8 cellular contexts compared by ENCODE assay signal in the genomic region with DNA sequence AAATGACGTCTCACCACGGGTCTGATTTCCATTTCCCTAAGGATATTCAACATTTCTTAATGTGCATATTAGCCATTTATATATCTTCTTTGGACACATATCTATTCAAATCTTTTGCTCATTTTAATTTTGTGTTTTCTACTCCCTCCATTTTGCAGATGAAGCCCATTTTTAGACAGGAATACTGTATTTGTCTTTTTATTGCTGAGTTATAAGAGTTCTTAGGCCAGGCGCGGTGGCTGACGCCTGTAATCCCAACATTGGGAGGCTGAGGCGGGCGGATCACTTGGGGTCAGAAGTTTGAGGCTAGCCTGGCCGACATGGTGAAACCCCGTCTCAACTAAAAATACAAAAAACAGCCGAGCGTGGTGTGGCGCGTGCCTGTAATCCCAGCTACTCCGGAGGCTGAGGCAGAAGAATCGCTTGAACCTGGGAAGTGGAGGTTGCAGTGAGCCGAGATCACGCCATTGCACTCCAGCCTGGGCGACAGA. TPM values are rescaled to one million over a fixed set of nuclear protein-coding genes. Genes with fewer than 3 reads are reported as not detected.
DNase-seq lines count a peak whose midpoint lies in the region; ATAC-seq and TF ChIP-seq lines count a peak whose summit lies in the region.
"Not testable (repeated sequence)": the region's sequence is repeated elsewhere in the genome, so short reads cannot be mapped to it uniquely, and the experiment has no call there.

No MANE protein-coding gene starts in this region.

- WGBS in GM23248 (ENCODE audit: low coverage in 1 of 2, low lambda C conversion rate in 2 of 2, missing lambda C conversion rate in 2 of 2), 2 experiments, result 15 to 21% methylated on average over 18 of the region's 18 CpGs

- H2AFZ ChIP-seq in GM23248, result peak overlapping the region; percentile 88

- POLR2A ChIA-PET in CD4-positive, alpha-beta T cell (lab: Charles Lee), result interaction anchor here (0.7 to 2.2 kb wide), 11 partner anchors 33 to 1428 kb away, joined by 3 to 18 read pairs (median 6); a partner anchor contains a TSS
- POLR2A ChIA-PET in activated CD4-positive, alpha-beta T cell treated with anti-CD3 and anti-CD28 coated beads, Interleukin-2, amount 10 ng/mL, durations not matched to agents 7 days and 5 days (lab: Charles Lee), result not testable (repeated sequence)
- POLR2A ChIA-PET in naive thymus-derived CD8-positive, alpha-beta T cell (lab: Charles Lee), result interaction anchor here (0.7 to 1.9 kb wide), 15 partner anchors 14 to 755 kb away, joined by 3 to 12 read pairs (median 4); a partner anchor contains a TSS

- not testable (repeated sequence) for H3K36me3 ChIP-seq in GM23248 (ENCODE audit: low read depth)
- H3K36me3 ChIP-seq in MG63, result peaks cover 22% of the 10 kb centered on the region

- intact Hi-C loops in CD4-positive, alpha-beta T cell (cut with DNase I, micrococcal nuclease), result loop anchor here (1.0 to 10.0 kb wide), 5 partner anchors 36 to 1337 kb away; a partner anchor contains a TSS
- intact Hi-C loops in left ventricle myocardium superior (cut with micrococcal nuclease), result not testable (repeated sequence)

- CTCF ChIA-PET in CD4-positive, alpha-beta T cell (lab: Charles Lee), result interaction anchor here (1.0 kb wide), 1 partner anchor 23 kb away, joined by 3 read pairs; no protein-coding TSS in a partner anchor
- CTCF ChIA-PET in activated CD4-positive, alpha-beta T cell treated with anti-CD3 and anti-CD28 coated beads, Interleukin-2, amount 10 ng/mL, durations not matched to agents 7 days and 5 days (lab: Charles Lee), result interaction anchor here (0.7 to 1.7 kb wide), 4 partner anchors 14 to 1466 kb away, joined by 3 to 4 read pairs (median 4); no protein-coding TSS in a partner anchor

- peak overlapping the region; percentile 94 for H3K27ac Mint-ChIP-seq in CD4-positive, alpha-beta T cell
- H3K27ac Mint-ChIP-seq in activated CD4-positive, alpha-beta T cell treated with anti-CD3 and anti-CD28 coated beads, Interleukin-2, amount 10 ng/mL, durations not matched to agents 7 days and 5 days, result peak overlapping the region; percentile 94
- H3K27ac Mint-ChIP-seq in naive thymus-derived CD8-positive, alpha-beta T cell, result peak overlapping the region; percentile 93 to 99 (median 97)
- peak overlapping the region; percentile 95 to 97 for H3K27ac Mint-ChIP-seq in stimulated activated naive CD8-positive, alpha-beta T cell treated with anti-CD3 and anti-CD28 coated beads, Interleukin-15, amount 100 ng/mL, for 72 hours

- H3K36me3 Mint-ChIP-seq in CD4-positive, alpha-beta T cell (ENCODE audit: low read depth), result peaks cover 40% of the 10 kb centered on the region
- peaks cover 11% of the 10 kb centered on the region for H3K36me3 Mint-ChIP-seq in activated CD4-positive, alpha-beta T cell treated with anti-CD3 and anti-CD28 coated beads, Interleukin-2, amount 10 ng/mL, durations not matched to agents 7 days and 5 days (ENCODE audit: low read depth)
- peaks cover 0 to 15% (median 3%) of the 10 kb centered on the region in 3 donors for H3K36me3 Mint-ChIP-seq in naive thymus-derived CD8-positive, alpha-beta T cell

- in situ Hi-C loops in GM23248 (cut with MboI), result not testable (repeated sequence)

- not testable (repeated sequence) for H3K9me3 ChIP-seq in CD4-positive, alpha-beta T cell (ENCODE audit: control insufficient read depth, low read length); GM23248 (ENCODE audit: low read depth); MG63

- TF ChIP-seq CTCF in CD4-positive, alpha-beta T cell (IDR thresholded peaks at IDR 0.05); cardiac fibroblast (IDR thresholded peaks at IDR 0.05; ENCODE audit: low read depth, low read length): not testable (repeated sequence)

- H3K27ac ChIP-seq in CD4-positive, alpha-beta T cell (ENCODE audit: low read depth, low read length), result peak overlapping the region; percentile 97
- H3K27ac ChIP-seq in GM23248, result peak overlapping the region; percentile 100

- H3K27me3 Mint-ChIP-seq in CD4-positive, alpha-beta T cell; activated CD4-positive, alpha-beta T cell treated with anti-CD3 and anti-CD28 coated beads, Interleukin-2, amount 10 ng/mL, durations not matched to agents 7 days and 5 days; naive thymus-derived CD8-positive, alpha-beta T cell; stimulated activated naive CD8-positive, alpha-beta T cell treated with anti-CD3 and anti-CD28 coated beads, Interleukin-15, amount 100 ng/mL, for 72 hours: not testable (repeated sequence)

- peaks cover 30% of the 10 kb centered on the region for H3K4me1 ChIP-seq in GM23248 (ENCODE audit: insufficient read depth)

- peak overlapping the region; percentile 99 for H3K4me3 Mint-ChIP-seq in CD4-positive, alpha-beta T cell
- peak overlapping the region; percentile 87 for H3K4me3 Mint-ChIP-seq in activated CD4-positive, alpha-beta T cell treated with anti-CD3 and anti-CD28 coated beads, Interleukin-2, amount 10 ng/mL, durations not matched to agents 7 days and 5 days
- peak overlapping the region; percentile 88 to 99 (median 96) for H3K4me3 Mint-ChIP-seq in naive thymus-derived CD8-positive, alpha-beta T cell
- H3K4me3 Mint-ChIP-seq in stimulated activated naive CD8-positive, alpha-beta T cell treated with anti-CD3 and anti-CD28 coated beads, Interleukin-15, amount 100 ng/mL, for 72 hours, result peak overlapping the region; percentile 95 to 96

- ATAC-seq in CD4-positive, alpha-beta T cell (ENCODE audit: poor library complexity); left ventricle myocardium superior; naive thymus-derived CD8-positive, alpha-beta T cell; stimulated activated naive CD8-positive, alpha-beta T cell treated with anti-CD3 and anti-CD28 coated beads, Interleukin-15, amount 100 ng/mL, for 72 hours: not testable (repeated sequence)

- H3K4me2 ChIP-seq in GM23248 (ENCODE audit: unreplicated experiment), result peak overlapping the region; percentile 72

- H3F3A ChIP-seq in GM23248 (ENCODE audit: insufficient read depth), result peaks cover 30% of the 10 kb centered on the region

- peak in 3 of 10 experiments; percentile 8 to 39 (median 9) for DNase-seq in CD4-positive, alpha-beta T cell
- DNase-seq in GM23248 (peak; percentile 44), MG63 (peak; percentile 24), cardiac fibroblast (ENCODE audit: low read depth in 2 of 2) (peak in 1 of 2 donors; percentile 39), left ventricle myocardium superior (peak; percentile 37)
- DNase-seq in activated CD4-positive, alpha-beta T cell treated with anti-CD3 and anti-CD28 coated beads, Interleukin-2, amount 10 ng/mL, durations not matched to agents 7 days and 5 days, result peak; percentile 6
- DNase-seq in naive thymus-derived CD8-positive, alpha-beta T cell, result peak in 2 of 10 donors; percentile 6 to 21
- DNase-seq in stimulated activated naive CD8-positive, alpha-beta T cell treated with anti-CD3 and anti-CD28 coated beads, Interleukin-15, amount 100 ng/mL, for 72 hours, result not testable (repeated sequence)

- peaks cover 47% of the 10 kb centered on the region for H3K4me1 Mint-ChIP-seq in CD4-positive, alpha-beta T cell (ENCODE audit: low read depth)
- peaks cover 40% of the 10 kb centered on the region for H3K4me1 Mint-ChIP-seq in activated CD4-positive, alpha-beta T cell treated with anti-CD3 and anti-CD28 coated beads, Interleukin-2, amount 10 ng/mL, durations not matched to agents 7 days and 5 days
- H3K4me1 Mint-ChIP-seq in naive thymus-derived CD8-positive, alpha-beta T cell, result peaks cover 18 to 48% (median 45%) of the 10 kb centered on the region in 4 donors
- H3K4me1 Mint-ChIP-seq in stimulated activated naive CD8-positive, alpha-beta T cell treated with anti-CD3 and anti-CD28 coated beads, Interleukin-15, amount 100 ng/mL, for 72 hours, result peaks cover 49% of the 10 kb centered on the region

- H3K79me2 ChIP-seq in GM23248 (ENCODE audit: insufficient read depth), result peaks cover 60% of the 10 kb centered on the region

- peak overlapping the region; percentile 100 for H3K9ac ChIP-seq in GM23248

- H3K4me3 ChIP-seq in GM23248, result peak overlapping the region; percentile 95
- peak overlapping the region; percentile 99 for H3K4me3 ChIP-seq in MG63
- peak overlapping the region; percentile 97 to 100 for H3K4me3 ChIP-seq in cardiac fibroblast (replicated peaks in 1 of 2; ENCODE audit: low read depth in 2 of 2, low read length in 2 of 2)

- H3K9me2 ChIP-seq in GM23248 (ENCODE audit: insufficient read depth), result not testable (repeated sequence)

- not testable (repeated sequence) for H3K27me3 ChIP-seq in CD4-positive, alpha-beta T cell (ENCODE audit: control insufficient read depth, insufficient read depth, low read length); GM23248 (replicated peaks; ENCODE audit: insufficient read depth); MG63

- peaks cover 24% of the 10 kb centered on the region; the same call in 1 of the 2 replicates for H4K20me1 ChIP-seq in GM23248 (ENCODE audit: insufficient read depth)

- not testable (repeated sequence) for H3K9me3 Mint-ChIP-seq in CD4-positive, alpha-beta T cell; activated CD4-positive, alpha-beta T cell treated with anti-CD3 and anti-CD28 coated beads, Interleukin-2, amount 10 ng/mL, durations not matched to agents 7 days and 5 days; naive thymus-derived CD8-positive, alpha-beta T cell; stimulated activated naive CD8-positive, alpha-beta T cell treated with anti-CD3 and anti-CD28 coated beads, Interleukin-15, amount 100 ng/mL, for 72 hours

RNA-seq across cellular contexts. Expression of a gene that starts 0.6 kb away (rescaled TPM):
- 10 to 100 TPM; 73.7 to 78.6 TPM for total RNA-seq in CD4-positive, alpha-beta T cell
- 187 and 191 TPM in 2 replicates for total RNA-seq in GM23248 (2014; rRNA removed; shearing (Covaris generic))
- 188 and 190 TPM in 2 replicates for polyA plus RNA-seq in GM23248 (2016; fragmentation: Nextera tagmentation; extraction: Ambion mirVana)
- 92.2 and 122 TPM in 2 replicates for total RNA-seq in MG63 (2014; rRNA removed; shearing (Covaris generic); ENCODE audit: low replicate concordance)
- total RNA-seq in activated CD4-positive, alpha-beta T cell treated with anti-CD3 and anti-CD28 coated beads, Interleukin-2, amount 10 ng/mL, durations not matched to agents 7 days and 5 days, result 100 to 1,000 TPM; 113 to 128 TPM
- 97.1 TPM for total RNA-seq in left ventricle myocardium superior
- total RNA-seq in naive thymus-derived CD8-positive, alpha-beta T cell, result 100 to 1,000 TPM; 106 to 118 TPM
- polyA plus RNA-seq in naive thymus-derived CD8-positive, alpha-beta T cell, result 100 to 1,000 TPM; 121 to 138 (median 130) TPM

RNA-seq across cellular contexts. Expression of a gene that starts 5.9 kb away (rescaled TPM):
- total RNA-seq in CD4-positive, alpha-beta T cell, result 1 to 10 TPM; 4.9 to 6.3 TPM
- total RNA-seq in GM23248 (2014; rRNA removed; shearing (Covaris generic)), result 38.1 and 49.5 TPM in 2 replicates
- polyA plus RNA-seq in GM23248 (2016; fragmentation: Nextera tagmentation; extraction: Ambion mirVana), result 21.7 and 25.9 TPM in 2 replicates
- total RNA-seq in MG63 (2014; rRNA removed; shearing (Covaris generic); ENCODE audit: low replicate concordance), result 41.0 and 214 TPM in 2 replicates
- total RNA-seq in activated CD4-positive, alpha-beta T cell treated with anti-CD3 and anti-CD28 coated beads, Interleukin-2, amount 10 ng/mL, durations not matched to agents 7 days and 5 days, result 10 to 100 TPM; 12.3 to 13.7 TPM
- total RNA-seq in left ventricle myocardium superior, result 22.4 TPM
- 10 to 100 TPM; 14.9 to 15.6 TPM for total RNA-seq in naive thymus-derived CD8-positive, alpha-beta T cell
- 1 to 10 TPM; 6.7 to 8.3 (median 6.7) TPM for polyA plus RNA-seq in naive thymus-derived CD8-positive, alpha-beta T cell

RNA-seq across cellular contexts. Expression of a gene that starts 35.8 kb away (rescaled TPM):
- 1 to 10 TPM; 1.8 to 2.3 TPM for total RNA-seq in CD4-positive, alpha-beta T cell
- total RNA-seq in GM23248 (2014; rRNA removed; shearing (Covaris generic)), result 102 and 109 TPM in 2 replicates
- polyA plus RNA-seq in GM23248 (2016; fragmentation: Nextera tagmentation; extraction: Ambion mirVana), result 91.7 and 91.8 TPM in 2 replicates
- total RNA-seq in MG63 (2014; rRNA removed; shearing (Covaris generic); ENCODE audit: low replicate concordance), result 55.3 and 58.4 TPM in 2 replicates
- total RNA-seq in activated CD4-positive, alpha-beta T cell treated with anti-CD3 and anti-CD28 coated beads, Interleukin-2, amount 10 ng/mL, durations not matched to agents 7 days and 5 days, result under 1 TPM; 0.06 to 0.12 TPM
- total RNA-seq in left ventricle myocardium superior, result 97.7 TPM
- 1 to 10 TPM; 3.0 to 4.1 TPM for total RNA-seq in naive thymus-derived CD8-positive, alpha-beta T cell
- under 1 TPM in 2 of 3 donors, not detected in 1; 0.07 to 0.46 TPM for polyA plus RNA-seq in naive thymus-derived CD8-positive, alpha-beta T cell

RNA-seq across cellular contexts. Expression of a gene that starts 40.6 kb away (rescaled TPM):
- total RNA-seq in CD4-positive, alpha-beta T cell, result 10 to 100 TPM; 18.3 to 18.5 TPM
- 4.2 and 10.6 TPM in 2 replicates for total RNA-seq in GM23248 (2014; rRNA removed; shearing (Covaris generic))
- 7.1 and 7.5 TPM in 2 replicates for polyA plus RNA-seq in GM23248 (2016; fragmentation: Nextera tagmentation; extraction: Ambion mirVana)
- total RNA-seq in MG63 (2014; rRNA removed; shearing (Covaris generic); ENCODE audit: low replicate concordance), result 0.89 TPM in 1 of 2 replicates, not detected in the other
- total RNA-seq in activated CD4-positive, alpha-beta T cell treated with anti-CD3 and anti-CD28 coated beads, Interleukin-2, amount 10 ng/mL, durations not matched to agents 7 days and 5 days, result 1 to 10 TPM; 7.8 to 9.5 TPM
- total RNA-seq in left ventricle myocardium superior, result 13.4 TPM
- 10 to 100 TPM; 30.4 to 31.0 TPM for total RNA-seq in naive thymus-derived CD8-positive, alpha-beta T cell
- polyA plus RNA-seq in naive thymus-derived CD8-positive, alpha-beta T cell, result 10 to 100 TPM; 14.6 to 26.4 (median 15.0) TPM

RNA-seq across cellular contexts. Expression of a gene that starts 44.4 kb away (rescaled TPM):
- under 1 TPM; 0.30 to 0.56 TPM for total RNA-seq in CD4-positive, alpha-beta T cell
- total RNA-seq in GM23248 (2014; rRNA removed; shearing (Covaris generic)), result 1.1 TPM in 1 of 2 replicates, not detected in the other
- polyA plus RNA-seq in GM23248 (2016; fragmentation: Nextera tagmentation; extraction: Ambion mirVana), result 0.27 and 0.58 TPM in 2 replicates
- total RNA-seq in MG63 (2014; rRNA removed; shearing (Covaris generic); ENCODE audit: low replicate concordance), result not detected in 2 replicates
- 1 to 10 TPM; 1.1 to 1.8 TPM for total RNA-seq in activated CD4-positive, alpha-beta T cell treated with anti-CD3 and anti-CD28 coated beads, Interleukin-2, amount 10 ng/mL, durations not matched to agents 7 days and 5 days
- 1.2 TPM for total RNA-seq in left ventricle myocardium superior
- 1 to 10 TPM in 1 of 2 experiments, under 1 TPM in 1; 0.69 to 2.0 TPM for total RNA-seq in naive thymus-derived CD8-positive, alpha-beta T cell
- under 1 TPM; 0.19 to 0.41 (median 0.39) TPM for polyA plus RNA-seq in naive thymus-derived CD8-positive, alpha-beta T cell

Comparison
In these comparisons a context has a peak if more than half of its experiments do, and no peak if none do; other contexts are left out.
1. RNA of a gene that starts 35.8 kb away (total RNA-seq): 102 to 109 TPM in GM23248, 97.7 TPM in left ventricle myocardium superior (single experiment) and 55.3 to 58.4 TPM in MG63; 3.0 to 4.1 TPM in naive thymus-derived CD8-positive, alpha-beta T cell, 1.8 to 2.3 TPM in CD4-positive, alpha-beta T cell and 0.06 to 0.12 TPM in activated CD4-positive, alpha-beta T cell treated with anti-CD3 and anti-CD28 coated beads, Interleukin-2, amount 10 ng/mL, durations not matched to agents 7 days and 5 days; every median in the first group is over 10 times any median in the second.
2. Peak in every context shown above with its lines, with median percentiles within 50 percentile points of each other: H3K27ac Mint-ChIP-seq, H3K4me3 Mint-ChIP-seq and H3K4me3 ChIP-seq.